Comparison of ENCODE assay signal across 17 cellular contexts in genomic region chr3:146502887-146503458, GRCh38. TPM values are rescaled to one million over a fixed set of nuclear protein-coding genes. Genes with fewer than 3 reads are reported as not detected.
DNase-seq lines count a peak whose midpoint lies in the region; ATAC-seq and TF ChIP-seq lines count a peak whose summit lies in the region.
"Had no signal": no experiment of that assay in that cellular context is flagged by ENCODE, and none has a peak within 500 bp of the region (broad histone marks: within the 10 kb centered on the region; RNA-seq: fewer than 3 reads in every experiment).

No MANE protein-coding gene starts in this region.

- no peak overlapping the region for H4K5ac ChIP-seq in H9 (ENCODE audit: insufficient read length, low read depth, low read length)

- no peaks in the 10 kb centered on the region for H3K79me1 ChIP-seq in H9 (ENCODE audit: insufficient read depth, low read depth, low read length, poor library complexity, severe bottlenecking)

- H3T11ph ChIP-seq in H9 (ENCODE audit: low read length) = no peak overlapping the region

- H3K4me2 ChIP-seq in H9 (ENCODE audit: insufficient read depth, insufficient read length, low read length) = no peak overlapping the region

- no peak overlapping the region for H3K56ac ChIP-seq in H9 (ENCODE audit: insufficient read length, low read depth, low read length)

- no peak overlapping the region for H3K23ac ChIP-seq in H9 (ENCODE audit: insufficient read length, low read depth, low read length)

- no peak overlapping the region for H3K14ac ChIP-seq in H9 (ENCODE audit: insufficient read depth, low read length)

- no peak overlapping the region for H3K4me3 Mint-ChIP-seq in H9
- H3K4me3 Mint-ChIP-seq in osteocyte (ENCODE audit: unreplicated experiment) = no peak overlapping the region
- H3K4me3 Mint-ChIP-seq in activated CD4-positive, alpha-beta memory T cell treated with anti-CD3 and anti-CD28 coated beads for 36 hours = no peak overlapping the region
- H3K4me3 Mint-ChIP-seq: activated CD8-positive, alpha-beta T cell treated with anti-CD3 and anti-CD28 coated beads for 36 hours had no signal

- intact Hi-C loops in activated CD4-positive, alpha-beta memory T cell treated with anti-CD3 and anti-CD28 coated beads for 36 hours (cut with micrococcal nuclease) = loop anchor here (2.0 kb wide), 2 partner anchors 34 to 40 kb away; partner anchors contain the start of gene PLSCR2
- intact Hi-C loops in spleen (cut with DNase I; ENCODE audit: low total_unique reads) = no loop called here

- H3K4me1 ChIP-seq in H9 (ENCODE audit: insufficient read depth, low read length) (peaks cover 4% of the 10 kb centered on the region; the same call in 1 of the 2 replicates), RWPE2 (ENCODE audit: insufficient read depth, poor library complexity, severe bottlenecking) (peaks cover 49% of the 10 kb centered on the region), esophagus (ENCODE audit: control insufficient read depth in 2 of 2, insufficient read depth in 2 of 2, low read length in 1 of 2) (peaks cover 0 to 4% of the 10 kb centered on the region in 2 donors), spleen (peaks cover 0 to 25% (median 9%) of the 10 kb centered on the region in 6 donors)

- no peak overlapping the region for H2AK5ac ChIP-seq in H9 (ENCODE audit: insufficient read length, low read length)

- no peak overlapping the region for H4K91ac ChIP-seq in H9 (ENCODE audit: insufficient read length, low read depth, low read length)

- H3K9ac ChIP-seq in H9 (ENCODE audit: extremely low read depth, insufficient read length, low read length) = no peak overlapping the region

- CTCF ChIA-PET in activated CD4-positive, alpha-beta memory T cell treated with anti-CD3 and anti-CD28 coated beads for 36 hours (lab: Charles Lee) = no interaction called here

- H3K27me3 Mint-ChIP-seq in H9 (ENCODE audit: low read depth) (no peaks in the 10 kb centered on the region), osteocyte (ENCODE audit: unreplicated experiment) (no peaks in the 10 kb centered on the region)
- H3K27me3 Mint-ChIP-seq in activated CD4-positive, alpha-beta memory T cell treated with anti-CD3 and anti-CD28 coated beads for 36 hours = no peaks in the 10 kb centered on the region
- H3K27me3 Mint-ChIP-seq: activated CD8-positive, alpha-beta T cell treated with anti-CD3 and anti-CD28 coated beads for 36 hours had no signal

- H3K9me3 Mint-ChIP-seq in H9 = peaks cover 2 to 4% of the 10 kb centered on the region in 2 experiments; a peak in 3 of 5 replicates
- no peaks in the 10 kb centered on the region for H3K9me3 Mint-ChIP-seq in osteocyte (ENCODE audit: unreplicated experiment)
- no peaks in the 10 kb centered on the region for H3K9me3 Mint-ChIP-seq in activated CD4-positive, alpha-beta memory T cell treated with anti-CD3 and anti-CD28 coated beads for 36 hours

- H4K8ac ChIP-seq in H9 (replicated peaks; ENCODE audit: insufficient read length, low read depth, low read length) = no peak overlapping the region

- WGBS in H9 (ENCODE audit: extremely low coverage, insufficient read length, low lambda C conversion rate) = no CpG with 5 or more reads among the region's 1 CpG
- 66 to 73% methylated on average over 1 of the region's 1 CpG for WGBS in esophagus, 2 donors
- 94 to 100% (median 96%) methylated on average over 1 of the region's 1 CpG for WGBS in spleen, 5 donors

- no peak overlapping the region for H2BK120ac ChIP-seq in H9 (ENCODE audit: low read depth, low read length, poor library complexity, severe bottlenecking)

- no peak overlapping the region for H2AFZ ChIP-seq in H9 (ENCODE audit: low read length)

- no peak overlapping the region for H2BK12ac ChIP-seq in H9 (ENCODE audit: insufficient read length, low read depth, low read length)

- no peak overlapping the region for H3K27ac ChIP-seq in H9 (ENCODE audit: insufficient read length, low read depth, low read length)
- H3K27ac ChIP-seq in RWPE2 (ENCODE audit: poor library complexity, severe bottlenecking) = peak overlapping the region; percentile 90
- H3K27ac ChIP-seq in esophagus (ENCODE audit: low read depth in 2 of 2, low read length in 1 of 2) = peak overlapping the region; percentile 40 to 67
- H3K27ac ChIP-seq in spleen = no peak overlapping the region
- H3K27ac ChIP-seq: tibial artery had no signal

- no peaks in the 10 kb centered on the region for H3K79me2 ChIP-seq in H9 (ENCODE audit: insufficient read depth, low read length)

- no peaks in the 10 kb centered on the region for H3K23me2 ChIP-seq in H9 (ENCODE audit: insufficient read length, low read depth, low read length, poor library complexity, severe bottlenecking)

- H3K4me3 ChIP-seq in RWPE2 (ENCODE audit: severe bottlenecking) = no peak overlapping the region
- H3K4me3 ChIP-seq in esophagus (ENCODE audit: low read depth in 1 of 2, low read length in 2 of 2) = no peak overlapping the region
- H3K4me3 ChIP-seq in spleen = no peak overlapping the region
- H3K4me3 ChIP-seq: HAP-1, tibial artery had no signal

- H3K4me1 Mint-ChIP-seq in H9 = peaks cover 50 to 51% of the 10 kb centered on the region in 2 experiments
- H3K4me1 Mint-ChIP-seq in osteocyte (ENCODE audit: unreplicated experiment) = peaks cover 52% of the 10 kb centered on the region
- peaks cover 20% of the 10 kb centered on the region for H3K4me1 Mint-ChIP-seq in activated CD4-positive, alpha-beta memory T cell treated with anti-CD3 and anti-CD28 coated beads for 36 hours (ENCODE audit: low read depth)

- no peak overlapping the region for H3K4ac ChIP-seq in H9 (ENCODE audit: low read depth, low read length)

- no peak for TF ChIP-seq POLR2A in spleen (IDR thresholded peaks at IDR 0.05)

- H3K27me3 ChIP-seq in H9 (ENCODE audit: insufficient read depth, low read length) = no peaks in the 10 kb centered on the region
- H3K27me3 ChIP-seq in RWPE2 (ENCODE audit: insufficient read depth, poor library complexity, severe bottlenecking) = no peaks in the 10 kb centered on the region
- no peaks in the 10 kb centered on the region for H3K27me3 ChIP-seq in esophagus (ENCODE audit: control insufficient read depth in 1 of 2, insufficient read depth in 2 of 2, low read length in 2 of 2)
- H3K27me3 ChIP-seq in spleen (replicated peaks in 1 of 7) = no peaks in the 10 kb centered on the region
- H3K27me3 ChIP-seq: tibial artery had no signal

- no peaks in the 10 kb centered on the region for H4K20me1 ChIP-seq in H9 (ENCODE audit: control insufficient read depth, insufficient read depth, insufficient read length)

- no peak overlapping the region for H2BK20ac ChIP-seq in H9 (ENCODE audit: low read depth, low read length, poor library complexity, severe bottlenecking)

- ATAC-seq in RWPE2 (ENCODE audit: low read depth) (0 out of 3 replicates have a peak, but pooled peaks have one; percentile 3), GM18511 (IDR thresholded peaks at IDR 0.05; ENCODE audit: unreplicated experiment) (no peak), GM21737 (IDR thresholded peaks at IDR 0.05; ENCODE audit: unreplicated experiment) (no peak)
- ATAC-seq: sciatic nerve had no signal

- H3K18ac ChIP-seq in H9 (ENCODE audit: insufficient read length, low read depth, low read length) = no peak overlapping the region

- TF ChIP-seq CTCF in H9 (conservative IDR thresholded peaks at IDR 0.05) (no peak), RWPE2 (IDR thresholded peaks at IDR 0.05; ENCODE audit: poor library complexity, severe bottlenecking) (no peak), osteocyte (IDR thresholded peaks at IDR 0.05) (no peak), spleen (IDR thresholded peaks at IDR 0.05 in 8 of 11, conservative IDR thresholded peaks at IDR 0.05 in 3 of 11) (no peak)

- H3K36me3 ChIP-seq in RWPE2 (ENCODE audit: low read depth) (no peaks in the 10 kb centered on the region), esophagus (ENCODE audit: control insufficient read depth in 2 of 2, insufficient read depth in 2 of 2, low read length in 1 of 2) (no peaks in the 10 kb centered on the region), spleen (no peaks in the 10 kb centered on the region)
- H3K36me3 ChIP-seq: HAP-1, tibial artery had no signal

- H3K9me3 ChIP-seq in H9 (ENCODE audit: control insufficient read depth, low read depth, low read length) = no peaks in the 10 kb centered on the region
- H3K9me3 ChIP-seq in RWPE2 (ENCODE audit: severe bottlenecking) = no peaks in the 10 kb centered on the region
- no peaks in the 10 kb centered on the region for H3K9me3 ChIP-seq in esophagus (ENCODE audit: control insufficient read depth in 2 of 2, insufficient read depth in 1 of 2, low read depth in 1 of 2, low read length in 1 of 2)
- no peaks in the 10 kb centered on the region for H3K9me3 ChIP-seq in spleen
- H3K9me3 ChIP-seq: HAP-1, tibial artery had no signal

- peak overlapping the region in 2 of 3 experiments; percentile 87 to 97; a peak in 4 of 7 replicates for H3K27ac Mint-ChIP-seq in H9
- H3K27ac Mint-ChIP-seq in osteocyte (ENCODE audit: unreplicated experiment) = peak overlapping the region; percentile 88
- no peak overlapping the region for H3K27ac Mint-ChIP-seq in activated CD4-positive, alpha-beta memory T cell treated with anti-CD3 and anti-CD28 coated beads for 36 hours
- H3K27ac Mint-ChIP-seq: activated CD8-positive, alpha-beta T cell treated with anti-CD3 and anti-CD28 coated beads for 36 hours had no signal

- POLR2A ChIA-PET in activated CD4-positive, alpha-beta memory T cell treated with anti-CD3 and anti-CD28 coated beads for 36 hours (lab: Charles Lee) = interaction anchor here (0.6 kb wide), 1 partner anchor 24 kb away, joined by 3 read pairs; no protein-coding TSS in a partner anchor

- H2BK5ac ChIP-seq in H9 (ENCODE audit: insufficient read length, low read length) = no peak overlapping the region

- H3K36me3 Mint-ChIP-seq in H9 (ENCODE audit: insufficient read depth in 1 of 3, low read depth in 3 of 3) (peaks cover 2 to 6% (median 5%) of the 10 kb centered on the region in 3 experiments; a peak in 6 of 7 replicates), osteocyte (ENCODE audit: unreplicated experiment) (no peaks in the 10 kb centered on the region)
- H3K36me3 Mint-ChIP-seq in activated CD4-positive, alpha-beta memory T cell treated with anti-CD3 and anti-CD28 coated beads for 36 hours = no peaks in the 10 kb centered on the region

- no peak for DNase-seq in H9
- DNase-seq in RWPE2 (ENCODE audit: low spot score) = no peak
- DNase-seq in osteocyte (ENCODE audit: extremely low spot score, unreplicated experiment) = no peak
- DNase-seq in activated CD4-positive, alpha-beta memory T cell treated with anti-CD3 and anti-CD28 coated beads for 36 hours = no peak
- DNase-seq in spleen = no peak
- DNase-seq: AML-193; NCI-H446 treated with DMSO at 0.1 percent for 48 hours; SIG-M5; stimulated activated CD4-positive, alpha-beta T cell treated with anti-CD3 and anti-CD28 coated beads, Interleukin-4, amount 100 ng/mL, for 24 hours; tibial artery had no signal

- no peak overlapping the region for H2BK15ac ChIP-seq in H9 (ENCODE audit: low read depth, low read length)

RNA-seq across cellular contexts. Expression of gene PLSCR2, which starts 33.6 kb away (rescaled TPM):
- total RNA-seq in H9 (2021) = not detected in 2 replicates
- polyA plus RNA-seq in esophagus = not detected
- total RNA-seq in osteocyte = not detected in 2 replicates
- total RNA-seq in activated CD4-positive, alpha-beta memory T cell treated with anti-CD3 and anti-CD28 coated beads for 36 hours = not detected
- total RNA-seq in spleen = under 1 TPM in 1 of 7 donors, not detected in 6; 0.66 TPM
- polyA plus RNA-seq in spleen = not detected
- total RNA-seq: activated CD8-positive, alpha-beta T cell treated with anti-CD3 and anti-CD28 coated beads for 36 hours; lung microvascular endothelial cell had no signal

RNA-seq across cellular contexts. Expression of gene PLSCR1, which starts 41.4 kb away (rescaled TPM):
- 48.9 and 54.8 TPM in 2 replicates for total RNA-seq in H9 (2021)
- polyA plus RNA-seq in esophagus = 10 to 100 TPM; 35.0 to 37.4 TPM
- total RNA-seq in osteocyte = 45.0 and 48.1 TPM in 2 replicates
- 10 to 100 TPM; 65.8 to 69.0 TPM for total RNA-seq in activated CD4-positive, alpha-beta memory T cell treated with anti-CD3 and anti-CD28 coated beads for 36 hours
- 100 to 1,000 TPM; 160 to 267 (median 203) TPM for total RNA-seq in spleen
- polyA plus RNA-seq in spleen = 10 to 100 TPM; 42.4 to 51.3 (median 43.8) TPM

Comparison
In these comparisons a context has a peak if more than half of its experiments do, and no peak if none do; other contexts are left out.
1. H3K27ac ChIP-seq: peak in RWPE2 (single experiment) and esophagus (2 of 2); none in H9 (single experiment) and spleen (0 of 8).